In the genomic region with DNA sequence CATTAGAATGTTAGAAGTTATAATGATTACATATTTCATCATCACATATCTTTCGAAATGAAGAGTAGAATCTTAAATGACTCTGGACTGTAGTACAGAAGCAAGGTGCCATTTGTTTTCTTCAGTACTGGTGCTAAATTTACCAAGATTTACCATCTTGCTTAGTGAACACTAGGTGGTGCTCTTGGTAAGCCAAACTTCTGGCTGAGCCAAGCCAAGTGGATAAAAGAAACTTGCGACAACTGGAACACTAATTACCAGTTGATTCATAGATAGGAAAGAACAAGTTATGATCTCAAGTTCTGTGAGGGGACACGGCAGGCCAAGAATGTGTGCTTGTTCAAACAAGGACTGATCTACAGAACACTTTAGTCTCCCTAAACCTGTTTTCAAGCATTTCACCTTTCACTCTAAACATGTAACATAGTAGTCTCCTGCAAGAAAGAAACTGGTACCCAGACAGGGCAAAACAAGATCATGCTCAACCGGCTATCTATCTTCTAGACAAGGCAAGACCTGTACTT, we compare ENCODE assay signal across 8 cellular contexts. TPM values are rescaled to one million over a fixed set of nuclear protein-coding genes. Genes with fewer than 3 reads are reported as not detected.
A peak's percentile ranks its signal among the peaks of the same experiment; 100 is the strongest.
DNase-seq lines count a peak whose midpoint lies in the region; ATAC-seq and TF ChIP-seq lines count a peak whose summit lies in the region.

No MANE protein-coding gene starts in this region.

- 0 out of 2 replicates have a peak overlapping the region, but pooled peaks have one; percentile 8 for H3K27ac ChIP-seq in Karpas-422 (ENCODE audit: low read length)

- in situ Hi-C loops in astrocyte of the spinal cord (cut with HindIII; ENCODE audit: low sequenced_read_pairs), result no loop called here

- H3K4me2 ChIP-seq in Karpas-422 (ENCODE audit: low read depth, low read length, poor library complexity, severe bottlenecking), result peak overlapping the region; percentile 16

- H4K20me1 ChIP-seq in Karpas-422 (ENCODE audit: insufficient read depth, low read depth, low read length), result no peaks in the 10 kb centered on the region

- H3K4me1 ChIP-seq in Karpas-422 (ENCODE audit: low read length), result peaks cover 10% of the 10 kb centered on the region

- no peaks in the 10 kb centered on the region for H3K9me2 ChIP-seq in Karpas-422 (replicated peaks; ENCODE audit: insufficient read depth, low read length)

- TF ChIP-seq CTCF in astrocyte of the spinal cord (IDR thresholded peaks at IDR 0.05; ENCODE audit: low read depth, low read length), result peak; percentile 63

- H2AFZ ChIP-seq in Karpas-422 (ENCODE audit: low read length), result no peak overlapping the region

- H3K9me3 ChIP-seq in Karpas-422 (ENCODE audit: low read length), result no peaks in the 10 kb centered on the region

- H3K27me3 ChIP-seq in Karpas-422 (ENCODE audit: low read length), result no peaks in the 10 kb centered on the region

- H3K9ac ChIP-seq in Karpas-422 (ENCODE audit: low read length), result no peak overlapping the region

- peaks cover 33% of the 10 kb centered on the region for H3K79me2 ChIP-seq in Karpas-422 (ENCODE audit: low read length)

- peaks cover 14% of the 10 kb centered on the region; the same call in 1 of the 2 replicates for H3K36me3 ChIP-seq in Karpas-422 (ENCODE audit: insufficient read depth, low read length)

- peak; percentile 28 for DNase-seq in stimulated activated CD4-positive, alpha-beta T cell treated with anti-CD3 and anti-CD28 coated beads, Interleukin-15, amount 100 ng/mL, for 24 hours
- no peak for DNase-seq in stimulated activated CD4-positive, alpha-beta T cell treated with anti-CD3 and anti-CD28 coated beads, Interleukin-2, amount 100 ng/mL, for 48 hours
- DNase-seq in Karpas-422 (peak; percentile 85), OCI-M1 (lab: John Stamatoyannopoulos, UW) (peak; percentile 79), astrocyte of the spinal cord (ENCODE audit: low read depth, low spot score) (peak; percentile 75), hepatic stellate cell (ENCODE audit: low spot score) (peak; percentile 35), skeletal muscle cell (ENCODE audit: low read depth) (peak; percentile 54)

- no peak overlapping the region for H3K4me3 ChIP-seq in Karpas-422 (ENCODE audit: low read length)
- no peak overlapping the region for H3K4me3 ChIP-seq in astrocyte of the spinal cord (ENCODE audit: low read depth, low read length)
- no peak overlapping the region for H3K4me3 ChIP-seq in skeletal muscle cell (ENCODE audit: low read depth, low read length)

- ATAC-seq in GM21825 (IDR thresholded peaks at IDR 0.05; ENCODE audit: unreplicated experiment), result peak; percentile 78

RNA-seq across cellular contexts. Expression of a gene that starts 19.8 kb away (rescaled TPM):
- total RNA-seq in Karpas-422 (2014; rRNA removed; shearing (Covaris generic); ENCODE audit: low replicate concordance), result 17.4 and 18.9 TPM in 2 replicates

RNA-seq across cellular contexts. Expression of a gene that starts 20.2 kb away (rescaled TPM):
- total RNA-seq in Karpas-422 (2014; rRNA removed; shearing (Covaris generic); ENCODE audit: low replicate concordance), result 12.1 and 12.6 TPM in 2 replicates

Comparison
In these comparisons a context has a peak if more than half of its experiments do, and no peak if none do; other contexts are left out.
1. DNase-seq: peak in stimulated activated CD4-positive, alpha-beta T cell treated with anti-CD3 and anti-CD28 coated beads, Interleukin-15, amount 100 ng/mL, for 24 hours (single experiment), Karpas-422 (single experiment), OCI-M1 (single experiment), astrocyte of the spinal cord (single experiment), hepatic stellate cell (single experiment) and skeletal muscle cell (single experiment); none in stimulated activated CD4-positive, alpha-beta T cell treated with anti-CD3 and anti-CD28 coated beads, Interleukin-2, amount 100 ng/mL, for 48 hours (0 of 2).